Comparison of ENCODE assay signal across 1 cellular context in genomic region chr11:61162092-61162935, GRCh38.
TF ChIP-seq lines count a peak whose summit lies in the region.

No MANE protein-coding gene starts in this region.

TF ChIP-seq in HepG2, 621 proteins besides CTCF, POLR2A, EP300 and RAD21 (continued from another document):
- no peak for TF ChIP-seq ZNF800 (CRISPR knock-in tag; IDR thresholded peaks at IDR 0.05)
- TF ChIP-seq YEATS4 (CRISPR knock-in tag; IDR thresholded peaks at IDR 0.05; ENCODE audit: borderline replicate concordance), result no peak
- no peak for TF ChIP-seq BHLHE40 (IDR thresholded peaks at IDR 0.05; ENCODE audit: low read length)
- TF ChIP-seq, protein P1, sequence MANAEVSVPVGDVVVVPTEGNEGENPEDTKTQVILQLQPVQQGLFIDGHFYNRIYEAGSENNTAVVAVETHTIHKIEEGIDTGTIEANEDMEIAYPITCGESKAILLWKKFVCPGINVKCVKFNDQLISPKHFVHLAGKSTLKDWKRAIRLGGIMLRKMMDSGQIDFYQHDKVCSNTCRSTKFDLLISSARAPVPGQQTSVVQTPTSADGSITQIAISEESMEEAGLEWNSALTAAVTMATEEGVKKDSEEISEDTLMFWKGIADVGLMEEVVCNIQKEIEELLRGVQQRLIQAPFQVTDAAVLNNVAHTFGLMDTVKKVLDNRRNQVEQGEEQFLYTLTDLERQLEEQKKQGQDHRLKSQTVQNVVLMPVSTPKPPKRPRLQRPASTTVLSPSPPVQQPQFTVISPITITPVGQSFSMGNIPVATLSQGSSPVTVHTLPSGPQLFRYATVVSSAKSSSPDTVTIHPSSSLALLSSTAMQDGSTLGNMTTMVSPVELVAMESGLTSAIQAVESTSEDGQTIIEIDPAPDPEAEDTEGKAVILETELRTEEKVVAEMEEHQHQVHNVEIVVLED (CRISPR knock-in tag; IDR thresholded peaks at IDR 0.05; ENCODE audit: borderline replicate concordance), result no peak
- TF ChIP-seq HNRNPUL1 (IDR thresholded peaks at IDR 0.05; ENCODE audit: low read depth, low read length), result no peak
- 0 out of 2 replicates have a peak, but pooled peaks have one; percentile 9 for TF ChIP-seq SP140L (CRISPR knock-in tag; IDR thresholded peaks at IDR 0.05; ENCODE audit: borderline replicate concordance)
- 0 out of 2 replicates have a peak, but pooled peaks have one; percentile 14 for TF ChIP-seq NAIF1 (CRISPR knock-in tag; IDR thresholded peaks at IDR 0.05; ENCODE audit: borderline replicate concordance)
- 0 out of 2 replicates have a peak, but pooled peaks have one; percentile 28 for TF ChIP-seq MEIS2 (CRISPR knock-in tag; IDR thresholded peaks at IDR 0.05)
- no peak for TF ChIP-seq BORCS8-MEF2B (CRISPR knock-in tag; IDR thresholded peaks at IDR 0.05)
- TF ChIP-seq CSRNP1 (CRISPR knock-in tag; IDR thresholded peaks at IDR 0.05), result 0 out of 2 replicates have a peak, but pooled peaks have one; percentile 26
- TF ChIP-seq ZNF605 (CRISPR knock-in tag; IDR thresholded peaks at IDR 0.05), result peak; percentile 29; the same call in 1 of the 2 replicates
- peak; percentile 77 for TF ChIP-seq NFYB (CRISPR knock-in tag; IDR thresholded peaks at IDR 0.05)
- 0 out of 2 replicates have a peak, but pooled peaks have one; percentile 12 for TF ChIP-seq ESRRA (CRISPR knock-in tag; IDR thresholded peaks at IDR 0.05; ENCODE audit: low read depth)
- TF ChIP-seq CC2D1A (CRISPR knock-in tag; IDR thresholded peaks at IDR 0.05), result no peak
- no peak for TF ChIP-seq ZNF710 (CRISPR knock-in tag; IDR thresholded peaks at IDR 0.05; ENCODE audit: borderline replicate concordance)
TF ChIP-seq in HepG2: peak in this region for 23.
